In genomic region chr3:59784164-59784563, GRCh38 we compare ENCODE assay signal across 13 cellular contexts.
"Had no signal": no experiment of that assay in that cellular context is flagged by ENCODE, and none has a peak within 500 bp of the region (broad histone marks: within the 10 kb centered on the region; RNA-seq: fewer than 3 reads in every experiment).

No MANE protein-coding gene starts in this region.

- H3K4me1 Mint-ChIP-seq: neural crest cell had no signal

- H3K36me3 ChIP-seq: ovary, upper lobe of right lung had no signal

- FAIRE-seq: islet of Langerhans had no signal

- ATAC-seq: esophagus mucosa, left lobe of liver, upper lobe of right lung had no signal

- H3K9me3 ChIP-seq: ovary, testis, upper lobe of right lung had no signal

- H3K4me1 ChIP-seq: testis, upper lobe of right lung had no signal

- H3K4me3 Mint-ChIP-seq: activated B cell treated with CpG ODN at 0.5 μM for 24 hours; activated CD8-positive, alpha-beta memory T cell treated with anti-CD3 and anti-CD28 coated beads, Interleukin-2, amount 10 ng/mL, durations not matched to agents 7 days and 5 days; memory B cell; neural crest cell had no signal

- H3K4me3 ChIP-seq: ovary, testis, upper lobe of right lung had no signal

- H3K27ac ChIP-seq: ovary, testis, upper lobe of right lung had no signal

- H3K9me3 Mint-ChIP-seq: activated B cell treated with CpG ODN at 0.5 μM for 24 hours; memory B cell; stimulated activated naive CD8-positive, alpha-beta T cell treated with anti-CD3 and anti-CD28 coated beads, Interleukin-15, amount 100 ng/mL, for 72 hours had no signal

- H3K27me3 Mint-ChIP-seq: activated B cell treated with CpG ODN at 0.5 μM for 24 hours; memory B cell; stimulated activated naive CD8-positive, alpha-beta T cell treated with anti-CD3 and anti-CD28 coated beads, Interleukin-15, amount 100 ng/mL, for 72 hours had no signal

- DNase-seq: activated B cell treated with CpG ODN at 0.5 μM for 24 hours, amniotic stem cell, hypothalamus, ovary, testis, upper lobe of right lung had no signal

- H3K27me3 ChIP-seq: ovary, testis, upper lobe of right lung had no signal

- H3K27ac Mint-ChIP-seq: activated B cell treated with CpG ODN at 0.5 μM for 24 hours, memory B cell had no signal

- H3K36me3 Mint-ChIP-seq: activated CD8-positive, alpha-beta memory T cell treated with anti-CD3 and anti-CD28 coated beads, Interleukin-2, amount 10 ng/mL, durations not matched to agents 7 days and 5 days; memory B cell had no signal
